39 cellular contexts compared by ENCODE assay signal in the genomic region with DNA sequence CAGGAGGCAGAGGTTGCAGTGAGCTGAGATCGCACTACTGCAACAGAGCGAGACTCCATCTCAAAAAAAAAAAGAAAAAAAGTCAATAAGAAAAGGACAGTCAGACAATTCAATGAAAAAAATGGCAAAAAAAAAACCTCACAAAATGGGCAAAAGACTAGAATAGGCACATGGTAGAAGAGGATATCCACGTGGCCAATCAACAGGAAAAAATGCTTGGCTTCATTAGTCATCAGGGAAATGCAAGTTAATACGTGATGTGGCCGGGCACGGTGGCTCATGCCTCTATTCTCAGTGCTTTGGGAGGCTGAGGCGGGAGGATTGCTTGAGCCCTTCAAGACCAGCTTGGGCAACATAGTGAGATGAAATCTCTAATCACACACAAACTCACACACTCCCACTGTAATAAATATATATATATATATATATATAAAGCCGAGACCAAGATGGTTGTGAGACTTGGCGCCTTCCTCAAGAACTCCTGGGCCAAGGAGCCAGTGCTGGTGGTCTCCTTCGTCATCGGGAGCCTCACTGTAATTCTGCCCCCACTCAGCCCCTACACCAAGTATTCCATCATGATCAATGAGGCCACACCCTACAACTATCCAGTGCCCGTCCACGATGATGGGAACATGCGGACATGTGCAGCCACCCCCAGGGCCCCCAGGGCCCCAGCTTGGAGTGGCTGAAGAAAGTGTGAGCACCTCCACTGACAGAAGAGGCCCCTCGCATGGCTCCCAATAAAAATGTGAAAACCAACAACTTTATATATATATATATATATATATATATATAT. TPM values are rescaled to one million over a fixed set of nuclear protein-coding genes. Genes with fewer than 3 reads are reported as not detected.
DNase-seq lines count a peak whose midpoint lies in the region; ATAC-seq, FAIRE-seq and TF ChIP-seq lines count a peak whose summit lies in the region.
"Had no signal": no experiment of that assay in that cellular context is flagged by ENCODE, and none has a peak within 500 bp of the region (broad histone marks: within the 10 kb centered on the region; RNA-seq: fewer than 3 reads in every experiment).

No MANE protein-coding gene starts in this region.

- BruUV-seq in K562 (replicated peaks; lab: Mats Ljungman, UMichigan): no TSS peak

- dilution Hi-C loops in keratinocyte (cut with MboI; ENCODE audit: extremely low pct_ligation_motif_present, low sequenced_read_pairs): no loop called here

- intact Hi-C loops in K562 (cut with micrococcal nuclease): loop anchor here (2.0 to 5.0 kb wide), 3 partner anchors 35 to 412 kb away; partner anchors contain the start of gene TMEM63A

- H3K9me3 ChIP-seq in K562 (replicated peaks; ENCODE audit: control insufficient read depth, insufficient read depth, low read depth, low read length) (no peaks in the 10 kb centered on the region), keratinocyte (ENCODE audit: control insufficient read depth, low read depth, low read length) (no peaks in the 10 kb centered on the region)
- H3K9me3 ChIP-seq: ascending aorta had no signal

- TF ChIP-seq EP300 in K562 (IDR thresholded peaks at IDR 0.05; ENCODE audit: low read length): no peak

- H3K36me3 ChIP-seq in K562 (ENCODE audit: control insufficient read depth, insufficient read depth, low read length) (no peaks in the 10 kb centered on the region), keratinocyte (ENCODE audit: control insufficient read depth in 2 of 2, extremely low read depth in 1 of 2, insufficient read depth in 2 of 2, low read length in 2 of 2) (no peaks in the 10 kb centered on the region)
- H3K36me3 ChIP-seq: ascending aorta had no signal

- no peaks in the 10 kb centered on the region for H3K27me3 ChIP-seq in K562 (ENCODE audit: control insufficient read depth in 2 of 2, insufficient read depth in 2 of 2, low read length in 2 of 2)
- H3K27me3 ChIP-seq in keratinocyte (ENCODE audit: control insufficient read depth, extremely low read depth, insufficient read depth, low read length): peaks cover 5% of the 10 kb centered on the region
- H3K27me3 ChIP-seq: ascending aorta had no signal

- H3K4me2 ChIP-seq in K562 (ENCODE audit: insufficient read depth, low read length): no peak overlapping the region
- H3K4me2 ChIP-seq in keratinocyte (ENCODE audit: control insufficient read depth, extremely low read depth, insufficient read depth, low read depth, low read length): no peak overlapping the region
- H3K4me2 ChIP-seq: PC-9 had no signal

- no peak for TF ChIP-seq POLR2A in K562 (conservative IDR thresholded peaks at IDR 0.05)

- TF ChIP-seq RAD21 in K562 (CRISPR knock-in tag; conservative IDR thresholded peaks at IDR 0.05 in 1 of 2, IDR thresholded peaks at IDR 0.05 in 1 of 2): no peak

- H3K79me2 ChIP-seq in K562 (ENCODE audit: control insufficient read depth, insufficient read depth, low read length) (no peaks in the 10 kb centered on the region), keratinocyte (ENCODE audit: control insufficient read depth, insufficient read depth, low read length) (no peaks in the 10 kb centered on the region)

- H3K4me1 ChIP-seq in K562 (replicated peaks in 1 of 2; ENCODE audit: control insufficient read depth in 2 of 2, insufficient read depth in 2 of 2, low read length in 2 of 2) (peaks cover 0 to 16% of the 10 kb centered on the region in 2 experiments; a peak in 3 of 5 replicates), keratinocyte (ENCODE audit: control insufficient read depth, extremely low read depth, insufficient read depth, low read length) (no peaks in the 10 kb centered on the region)
- H3K4me1 ChIP-seq: ascending aorta had no signal

- DNase-seq in activated effector memory CD4-positive, alpha-beta T cell treated with anti-CD3 and anti-CD28 coated beads, Interleukin-2, amount 50 U/mL, for 16 hours: peak; percentile 54
- DNase-seq in activated effector memory CD4-positive, alpha-beta T cell treated with Interleukin-2 at 50 U/mL for 16 hours: no peak
- DNase-seq in K562 (ENCODE audit: extremely low read depth in 1 of 4, low spot score in 3 of 4): no peak
- peak; percentile 44 for DNase-seq in keratinocyte (ENCODE audit: low read depth, low spot score)
- no peak for DNase-seq in activated CD4-positive, alpha-beta T cell treated with anti-CD3 and anti-CD28 coated beads, Interleukin-2, amount 50 U/mL, for 4 hours
- no peak for DNase-seq in AML-193 (lab: John Stamatoyannopoulos, UW)
- DNase-seq: 8988T; activated CD4-positive, alpha-beta T cell treated with anti-CD3 and anti-CD28 coated beads for 36 hours; activated CD8-positive, alpha-beta memory T cell treated with anti-CD3 and anti-CD28 coated beads for 24 hours; activated gamma-delta T cell; activated T-cell treated with anti-CD3 and anti-CD28 coated beads for 4 hours; caudate nucleus; cortex of kidney; DND-41; effector memory CD4-positive, alpha-beta T cell; foreskin fibroblast; Karpas-422; midbrain; MV-4-11; naive thymus-derived CD4-positive, alpha-beta T cell; NCI-H1436 treated with DMSO at 0.1 percent for 48 hours; NCI-H2081 treated with DMSO at 0.1 percent for 48 hours; NCI-H2227 treated with DMSO at 0.1 percent for 48 hours; NCI-H526 treated with DMSO at 0.1 percent for 48 hours; occipital lobe; PC-9; SHP77 treated with DMSO at 0.1 percent for 48 hours; stimulated activated naive B cell treated with anti-CD40 and anti-IgM and Interleukin-4, amounts not matched to agents 10 μg/mL and 1 μg/mL and 100 μg/mL, for 72 hours; substantia nigra; trophoblast cell had no signal

- FAIRE-seq in K562 (lab: Jason Lieb, UNC) (no peak), keratinocyte (lab: Jason Lieb, UNC) (peak; percentile 90)
- FAIRE-seq: D721Med, GM19239, H54, islet of Langerhans had no signal

- in situ Hi-C loops in K562 (cut with MboI): no loop called here

- H4K20me1 ChIP-seq in K562 (replicated peaks; ENCODE audit: control insufficient read depth, insufficient read depth, low read length) (no peaks in the 10 kb centered on the region), keratinocyte (ENCODE audit: control insufficient read depth, extremely low read depth, insufficient read depth, low read length) (no peaks in the 10 kb centered on the region)

- H3K27ac ChIP-seq in K562 (ENCODE audit: extremely low read depth, low read depth, low read length): no peak overlapping the region
- H3K27ac ChIP-seq in keratinocyte (ENCODE audit: control insufficient read depth, insufficient read depth, low read length): no peak overlapping the region
- H3K27ac ChIP-seq: ascending aorta, PC-9, VCaP had no signal

- 78% methylated on average over 15 of the region's 15 CpGs for WGBS in K562 (ENCODE audit: insufficient coverage, low coverage, missing lambda C conversion rate)

- H2AFZ ChIP-seq in K562 (ENCODE audit: low read depth, low read length) (no peak overlapping the region), keratinocyte (ENCODE audit: control insufficient read depth, low read length) (no peak overlapping the region)
- H2AFZ ChIP-seq: PC-9 had no signal

- H3K9ac ChIP-seq in K562 (ENCODE audit: insufficient read depth in 1 of 2, low read depth in 2 of 2, low read length in 2 of 2): no peak overlapping the region
- H3K9ac ChIP-seq in keratinocyte (ENCODE audit: control insufficient read depth, extremely low read depth, insufficient read depth, low read length): no peak overlapping the region

- POLR2A ChIA-PET in K562 (lab: Yijun Ruan, JAX): interaction anchor here (0.6 to 2.3 kb wide), 2 partner anchors 26 to 44 kb away, joined by 4 to 6 read pairs; no protein-coding TSS in a partner anchor

- H3K9me1 ChIP-seq in K562 (ENCODE audit: control insufficient read depth, insufficient read depth, low read length): no peaks in the 10 kb centered on the region
- H3K9me1 ChIP-seq in keratinocyte (ENCODE audit: control insufficient read depth, extremely low read depth, insufficient read depth, low read length): no peaks in the 10 kb centered on the region

- no peak overlapping the region for H3K4me3 ChIP-seq in K562
- no peak overlapping the region for H3K4me3 ChIP-seq in keratinocyte (ENCODE audit: control insufficient read depth in 2 of 3, extremely low read depth in 1 of 3, insufficient read depth in 2 of 3, low read depth in 1 of 3, low read length in 3 of 3)
- H3K4me3 ChIP-seq: ascending aorta, PC-9 had no signal

- TF ChIP-seq CTCF in K562 (IDR thresholded peaks at IDR 0.05 in 2 of 3, conservative IDR thresholded peaks at IDR 0.05 in 1 of 3; ENCODE audit: insufficient read depth in 2 of 3, low read depth in 1 of 3, low read length in 3 of 3): no peak
- TF ChIP-seq CTCF in keratinocyte (optimal IDR thresholded peaks at IDR 0.05 in 1 of 3, IDR thresholded peaks at IDR 0.05 in 1 of 3, conservative IDR thresholded peaks at IDR 0.05 in 1 of 3; ENCODE audit: extremely low read depth in 1 of 3, insufficient read depth in 2 of 3, low read length in 3 of 3): no peak

- CTCF ChIA-PET in K562 (lab: Yijun Ruan, JAX; ENCODE audit: low intra/inter-chr PET ratio): interaction anchor here (0.7 to 2.3 kb wide), 3 partner anchors 101 to 490 kb away, joined by 3 to 8 read pairs (median 5); no protein-coding TSS in a partner anchor

- no peak for ATAC-seq in K562
- ATAC-seq in HG03457 (IDR thresholded peaks at IDR 0.05; ENCODE audit: unreplicated experiment): no peak
- no peak for ATAC-seq in GM19455 (IDR thresholded peaks at IDR 0.05; ENCODE audit: unreplicated experiment)
- ATAC-seq: activated CD4-positive, alpha-beta T cell treated with anti-CD3 and anti-CD28 coated beads for 36 hours; naive thymus-derived CD4-positive, alpha-beta T cell; stimulated activated naive B cell treated with anti-CD40 and anti-IgM and Interleukin-4, amounts not matched to agents 10 μg/mL and 1 μg/mL and 100 μg/mL, for 72 hours had no signal

RNA-seq across cellular contexts. Expression of gene LEFTY2, which starts 22.9 kb away (rescaled TPM):
- total RNA-seq in K562 (2011; cell fraction: chromatin; rRNA removed; ENCODE audit: low replicate concordance): 0.23 TPM in 1 of 2 replicates, not detected in the other
- not detected in 2 replicates for total RNA-seq in K562 (2011; cell fraction: nucleolus; rRNA removed)
- total RNA-seq in K562 (2011; cell fraction: nucleoplasm; rRNA removed): 0.29 TPM in 1 of 2 replicates, not detected in the other
- total RNA-seq in K562 (2014; rRNA removed) (0.08 and 0.14 TPM in 2 replicates), K562 (2014; rRNA removed; fragmentation: Illumina TruSeq; extraction: Trizol) (not detected in 2 replicates), K562 (2015; rRNA removed; fragmentation: Illumina TruSeq; extraction: Trizol) (not detected in 2 replicates), K562 (2021) (not detected in 2 replicates)
- polyA plus RNA-seq in K562 (2011; rRNA removed) (0.04 and 0.07 TPM in 2 replicates), K562 (2014; fragmentation: Illumina TruSeq; extraction: Trizol) (not detected in 2 replicates), K562 (2014; fragmentation: Nextera tagmentation; extraction: Ambion mirVana) (not detected), K562 (2014; rRNA removed) (0.78 TPM in 1 of 2 replicates, not detected in the other), keratinocyte (not detected in 3 replicates)
- polyA plus RNA-seq in K562 (2011; cell fraction: cytosol; rRNA removed): 0.03 and 0.06 TPM in 2 replicates
- 0.06 TPM in 1 of 2 replicates, not detected in the other for polyA plus RNA-seq in K562 (2011; cell fraction: nucleus; rRNA removed)
- 0.04 TPM in 2 replicates for polyA plus RNA-seq in K562 (2012)
- polyA minus RNA-seq in K562 (2011; rRNA and poly(A)+ RNA removed): not detected in 2 replicates
- not detected in 2 replicates for polyA minus RNA-seq in K562 (2011; cell fraction: cytosol; rRNA and poly(A)+ RNA removed)
- polyA minus RNA-seq in K562 (2011; cell fraction: nucleus; rRNA and poly(A)+ RNA removed): not detected in 2 replicates
- polyA plus RNA-seq in keratinocyte (2011; ENCODE audit: low read depth): not detected
- polyA plus RNA-seq in keratinocyte (2011; cell fraction: cytosol; rRNA removed): not detected in 2 replicates
- not detected in 2 replicates for polyA plus RNA-seq in keratinocyte (2011; cell fraction: nucleus; rRNA removed)
- polyA plus RNA-seq in keratinocyte (2012; ENCODE audit: low replicate concordance): not detected in 2 replicates
- not detected in 3 replicates for polyA minus RNA-seq in keratinocyte
- not detected for polyA minus RNA-seq in keratinocyte (2011; cell fraction: cytosol; rRNA and poly(A)+ RNA removed)
- polyA minus RNA-seq in keratinocyte (2011; cell fraction: nucleus; rRNA and poly(A)+ RNA removed): not detected in 2 replicates
- total RNA-seq: activated CD4-positive, alpha-beta T cell treated with anti-CD3 and anti-CD28 coated beads for 36 hours; naive thymus-derived CD4-positive, alpha-beta T cell; PC-9 had no signal
- polyA plus RNA-seq: esophagus had no signal

RNA-seq across cellular contexts. Expression of gene SDE2, which starts 35.2 kb away (rescaled TPM):
- total RNA-seq in K562 (2011; cell fraction: chromatin; rRNA removed; ENCODE audit: low replicate concordance): 30.3 and 54.4 TPM in 2 replicates
- 21.3 and 22.5 TPM in 2 replicates for total RNA-seq in K562 (2011; cell fraction: nucleolus; rRNA removed)
- total RNA-seq in K562 (2011; cell fraction: nucleoplasm; rRNA removed): 40.9 and 49.1 TPM in 2 replicates
- 44.9 and 46.0 TPM in 2 replicates for total RNA-seq in K562 (2014; rRNA removed)
- 62.3 and 72.5 TPM in 2 replicates for total RNA-seq in K562 (2014; rRNA removed; fragmentation: Illumina TruSeq; extraction: Trizol)
- 42.7 and 43.0 TPM in 2 replicates for total RNA-seq in K562 (2015; rRNA removed; fragmentation: Illumina TruSeq; extraction: Trizol)
- total RNA-seq in K562 (2021): 45.3 and 50.5 TPM in 2 replicates
- 35.6 and 49.1 TPM in 2 replicates for polyA plus RNA-seq in K562 (2011; rRNA removed)
- polyA plus RNA-seq in K562 (2011; cell fraction: cytosol; rRNA removed): 19.9 and 37.9 TPM in 2 replicates
- polyA plus RNA-seq in K562 (2011; cell fraction: nucleus; rRNA removed): 10.7 and 11.3 TPM in 2 replicates
- 13.2 and 19.6 TPM in 2 replicates for polyA plus RNA-seq in K562 (2012)
- 35.7 and 39.9 TPM in 2 replicates for polyA plus RNA-seq in K562 (2014; fragmentation: Illumina TruSeq; extraction: Trizol)
- polyA plus RNA-seq in K562 (2014; fragmentation: Nextera tagmentation; extraction: Ambion mirVana): 10 to 100 TPM; 14.3 to 19.3 TPM
- 44.6 and 46.1 TPM in 2 replicates for polyA plus RNA-seq in K562 (2014; rRNA removed)
- polyA minus RNA-seq in K562 (2011; rRNA and poly(A)+ RNA removed): 55.7 and 62.4 TPM in 2 replicates
- 24.8 and 29.7 TPM in 2 replicates for polyA minus RNA-seq in K562 (2011; cell fraction: cytosol; rRNA and poly(A)+ RNA removed)
- polyA minus RNA-seq in K562 (2011; cell fraction: nucleus; rRNA and poly(A)+ RNA removed): 11.2 and 15.9 TPM in 2 replicates
- 11.3 to 15.9 TPM (median 13.4 TPM) in 3 replicates for polyA plus RNA-seq in keratinocyte
- polyA plus RNA-seq in keratinocyte (2011; ENCODE audit: low read depth): 13.9 TPM
- polyA plus RNA-seq in keratinocyte (2011; cell fraction: cytosol; rRNA removed): 8.1 and 10.3 TPM in 2 replicates
- polyA plus RNA-seq in keratinocyte (2011; cell fraction: nucleus; rRNA removed): 14.3 and 19.8 TPM in 2 replicates
- 8.5 and 10.0 TPM in 2 replicates for polyA plus RNA-seq in keratinocyte (2012; ENCODE audit: low replicate concordance)
- 3.0 to 11.2 TPM (median 7.4 TPM) in 3 replicates for polyA minus RNA-seq in keratinocyte
- 9.6 TPM for polyA minus RNA-seq in keratinocyte (2011; cell fraction: cytosol; rRNA and poly(A)+ RNA removed)
- polyA minus RNA-seq in keratinocyte (2011; cell fraction: nucleus; rRNA and poly(A)+ RNA removed): 8.2 and 13.8 TPM in 2 replicates

RNA-seq across cellular contexts. Expression of gene PYCR2, which starts 39.9 kb away (rescaled TPM):
- 118 and 268 TPM in 2 replicates for total RNA-seq in K562 (2011; cell fraction: chromatin; rRNA removed; ENCODE audit: low replicate concordance)
- total RNA-seq in K562 (2011; cell fraction: nucleolus; rRNA removed): 193 and 210 TPM in 2 replicates
- total RNA-seq in K562 (2011; cell fraction: nucleoplasm; rRNA removed): 181 and 191 TPM in 2 replicates
- total RNA-seq in K562 (2014; rRNA removed) (162 and 176 TPM in 2 replicates), K562 (2014; rRNA removed; fragmentation: Illumina TruSeq; extraction: Trizol) (75.2 and 76.7 TPM in 2 replicates), K562 (2015; rRNA removed; fragmentation: Illumina TruSeq; extraction: Trizol) (79.2 and 83.5 TPM in 2 replicates), K562 (2021) (200 and 219 TPM in 2 replicates)
- polyA plus RNA-seq in K562 (2011; rRNA removed) (127 and 246 TPM in 2 replicates), K562 (2014; fragmentation: Illumina TruSeq; extraction: Trizol) (154 and 187 TPM in 2 replicates), K562 (2014; fragmentation: Nextera tagmentation; extraction: Ambion mirVana) (1 to 10 TPM; 5.5 to 7.9 TPM), K562 (2014; rRNA removed) (195 and 208 TPM in 2 replicates), keratinocyte (45.5 to 62.3 TPM (median 49.5 TPM) in 3 replicates)
- polyA plus RNA-seq in K562 (2011; cell fraction: cytosol; rRNA removed): 168 and 216 TPM in 2 replicates
- 321 and 394 TPM in 2 replicates for polyA plus RNA-seq in K562 (2011; cell fraction: nucleus; rRNA removed)
- polyA plus RNA-seq in K562 (2012): 161 and 213 TPM in 2 replicates
- polyA minus RNA-seq in K562 (2011; rRNA and poly(A)+ RNA removed): 79.4 and 82.2 TPM in 2 replicates
- polyA minus RNA-seq in K562 (2011; cell fraction: cytosol; rRNA and poly(A)+ RNA removed): 58.5 and 79.5 TPM in 2 replicates
- polyA minus RNA-seq in K562 (2011; cell fraction: nucleus; rRNA and poly(A)+ RNA removed): 66.8 and 85.3 TPM in 2 replicates
- polyA plus RNA-seq in keratinocyte (2011; ENCODE audit: low read depth): 14.6 TPM
- 33.5 and 60.9 TPM in 2 replicates for polyA plus RNA-seq in keratinocyte (2011; cell fraction: cytosol; rRNA removed)
- 86.7 and 102 TPM in 2 replicates for polyA plus RNA-seq in keratinocyte (2011; cell fraction: nucleus; rRNA removed)
- 27.2 and 63.9 TPM in 2 replicates for polyA plus RNA-seq in keratinocyte (2012; ENCODE audit: low replicate concordance)
- 34.3 to 67.8 TPM (median 43.6 TPM) in 3 replicates for polyA minus RNA-seq in keratinocyte
- 48.7 TPM for polyA minus RNA-seq in keratinocyte (2011; cell fraction: cytosol; rRNA and poly(A)+ RNA removed)
- 23.7 and 24.9 TPM in 2 replicates for polyA minus RNA-seq in keratinocyte (2011; cell fraction: nucleus; rRNA and poly(A)+ RNA removed)

Comparison
In these comparisons a context has a peak if more than half of its experiments do, and no peak if none do; other contexts are left out.
1. DNase-seq: peak in activated effector memory CD4-positive, alpha-beta T cell treated with anti-CD3 and anti-CD28 coated beads, Interleukin-2, amount 50 U/mL, for 16 hours (single experiment) and keratinocyte (single experiment); none in activated effector memory CD4-positive, alpha-beta T cell treated with Interleukin-2 at 50 U/mL for 16 hours (single experiment), K562 (0 of 4), activated CD4-positive, alpha-beta T cell treated with anti-CD3 and anti-CD28 coated beads, Interleukin-2, amount 50 U/mL, for 4 hours (0 of 2) and AML-193 (0 of 2).